1 cellular context compared by ENCODE assay signal in the genomic region with DNA sequence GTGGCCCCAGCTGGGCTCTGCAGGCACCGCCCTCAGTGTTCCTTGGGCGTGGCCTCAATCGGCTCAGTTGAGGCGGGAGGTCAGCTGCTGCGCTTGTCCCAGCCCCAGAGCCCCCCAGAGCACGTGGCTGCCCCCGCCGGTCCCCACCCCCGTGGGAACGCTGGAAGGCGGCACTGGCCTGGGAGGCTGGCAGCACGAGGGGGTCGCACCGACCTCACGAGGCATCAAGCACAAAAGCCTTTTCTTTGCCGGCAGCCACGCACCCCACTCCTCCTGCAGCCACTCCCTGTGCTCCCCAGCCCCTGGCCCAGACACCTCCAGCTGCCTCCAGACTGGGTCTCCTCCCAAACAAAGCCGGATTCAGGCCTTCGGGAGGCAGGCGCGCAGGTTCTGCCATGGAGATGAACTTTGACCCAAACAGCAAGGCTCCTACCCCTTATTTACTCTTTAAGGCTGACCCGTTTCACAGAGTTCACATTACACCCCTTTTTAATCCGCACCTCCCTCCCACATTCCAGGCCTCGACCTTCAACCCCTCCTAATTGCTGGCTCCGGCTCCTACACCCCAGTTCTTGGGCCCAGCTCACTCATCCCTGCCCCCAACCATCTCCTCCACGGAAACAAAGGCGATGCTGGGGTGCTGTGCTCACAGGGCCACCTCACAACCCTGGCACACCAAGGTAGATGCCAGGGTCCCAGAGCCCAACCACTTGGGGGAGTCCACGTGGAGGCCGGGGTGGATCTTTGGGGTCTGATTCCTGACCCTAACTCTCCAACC.
TF ChIP-seq lines count a peak whose summit lies in the region.

No MANE protein-coding gene starts in this region.

TF ChIP-seq in HepG2, 621 proteins besides CTCF, POLR2A, EP300 and RAD21 (continued from another document and continues in another):
- no peak for TF ChIP-seq ZNF841 (CRISPR knock-in tag; IDR thresholded peaks at IDR 0.05; ENCODE audit: borderline replicate concordance)
- TF ChIP-seq HOXA3 (CRISPR knock-in tag; IDR thresholded peaks at IDR 0.05): peak; percentile 76
- TF ChIP-seq KLF15 (CRISPR knock-in tag; IDR thresholded peaks at IDR 0.05; ENCODE audit: borderline replicate concordance): 0 out of 2 replicates have a peak, but pooled peaks have one; percentile 12
- TF ChIP-seq, protein P1, sequence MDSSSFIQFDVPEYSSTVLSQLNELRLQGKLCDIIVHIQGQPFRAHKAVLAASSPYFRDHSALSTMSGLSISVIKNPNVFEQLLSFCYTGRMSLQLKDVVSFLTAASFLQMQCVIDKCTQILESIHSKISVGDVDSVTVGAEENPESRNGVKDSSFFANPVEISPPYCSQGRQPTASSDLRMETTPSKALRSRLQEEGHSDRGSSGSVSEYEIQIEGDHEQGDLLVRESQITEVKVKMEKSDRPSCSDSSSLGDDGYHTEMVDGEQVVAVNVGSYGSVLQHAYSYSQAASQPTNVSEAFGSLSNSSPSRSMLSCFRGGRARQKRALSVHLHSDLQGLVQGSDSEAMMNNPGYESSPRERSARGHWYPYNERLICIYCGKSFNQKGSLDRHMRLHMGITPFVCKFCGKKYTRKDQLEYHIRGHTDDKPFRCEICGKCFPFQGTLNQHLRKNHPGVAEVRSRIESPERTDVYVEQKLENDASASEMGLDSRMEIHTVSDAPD (CRISPR knock-in tag; IDR thresholded peaks at IDR 0.05): no peak; the same call in 1 of the 2 replicates
- TF ChIP-seq SOX6 (IDR thresholded peaks at IDR 0.05): no peak
- TF ChIP-seq SOX6 (CRISPR knock-in tag; IDR thresholded peaks at IDR 0.05): peak; percentile 87
- no peak for TF ChIP-seq AGO2 (optimal IDR thresholded peaks at IDR 0.05; ENCODE audit: low read depth, low read length)
- TF ChIP-seq GABPB1 (CRISPR knock-in tag; IDR thresholded peaks at IDR 0.05): peak; percentile 61
- peak; percentile 13; the same call in 1 of the 2 replicates for TF ChIP-seq ZNF468 (CRISPR knock-in tag; IDR thresholded peaks at IDR 0.05)
- TF ChIP-seq ARNTL (CRISPR knock-in tag; IDR thresholded peaks at IDR 0.05): peak; percentile 88
- 0 out of 2 replicates have a peak, but pooled peaks have one; percentile 66 for TF ChIP-seq ZFYVE20 (CRISPR knock-in tag; IDR thresholded peaks at IDR 0.05; ENCODE audit: borderline replicate concordance, low read depth)
- peak; percentile 77; the same call in 1 of the 2 replicates for TF ChIP-seq ZNF598 (CRISPR knock-in tag; IDR thresholded peaks at IDR 0.05; ENCODE audit: borderline replicate concordance)
- peak; percentile 56; the same call in 1 of the 2 replicates for TF ChIP-seq RBFOX2 (IDR thresholded peaks at IDR 0.05; ENCODE audit: low read depth, low read length)
- TF ChIP-seq TBX3 (IDR thresholded peaks at IDR 0.05; ENCODE audit: borderline replicate concordance): peak; percentile 69; the same call in 1 of the 2 replicates
- TF ChIP-seq ZNF251 (CRISPR knock-in tag; IDR thresholded peaks at IDR 0.05): no peak; the same call in 1 of the 2 replicates
- TF ChIP-seq, protein P2, sequence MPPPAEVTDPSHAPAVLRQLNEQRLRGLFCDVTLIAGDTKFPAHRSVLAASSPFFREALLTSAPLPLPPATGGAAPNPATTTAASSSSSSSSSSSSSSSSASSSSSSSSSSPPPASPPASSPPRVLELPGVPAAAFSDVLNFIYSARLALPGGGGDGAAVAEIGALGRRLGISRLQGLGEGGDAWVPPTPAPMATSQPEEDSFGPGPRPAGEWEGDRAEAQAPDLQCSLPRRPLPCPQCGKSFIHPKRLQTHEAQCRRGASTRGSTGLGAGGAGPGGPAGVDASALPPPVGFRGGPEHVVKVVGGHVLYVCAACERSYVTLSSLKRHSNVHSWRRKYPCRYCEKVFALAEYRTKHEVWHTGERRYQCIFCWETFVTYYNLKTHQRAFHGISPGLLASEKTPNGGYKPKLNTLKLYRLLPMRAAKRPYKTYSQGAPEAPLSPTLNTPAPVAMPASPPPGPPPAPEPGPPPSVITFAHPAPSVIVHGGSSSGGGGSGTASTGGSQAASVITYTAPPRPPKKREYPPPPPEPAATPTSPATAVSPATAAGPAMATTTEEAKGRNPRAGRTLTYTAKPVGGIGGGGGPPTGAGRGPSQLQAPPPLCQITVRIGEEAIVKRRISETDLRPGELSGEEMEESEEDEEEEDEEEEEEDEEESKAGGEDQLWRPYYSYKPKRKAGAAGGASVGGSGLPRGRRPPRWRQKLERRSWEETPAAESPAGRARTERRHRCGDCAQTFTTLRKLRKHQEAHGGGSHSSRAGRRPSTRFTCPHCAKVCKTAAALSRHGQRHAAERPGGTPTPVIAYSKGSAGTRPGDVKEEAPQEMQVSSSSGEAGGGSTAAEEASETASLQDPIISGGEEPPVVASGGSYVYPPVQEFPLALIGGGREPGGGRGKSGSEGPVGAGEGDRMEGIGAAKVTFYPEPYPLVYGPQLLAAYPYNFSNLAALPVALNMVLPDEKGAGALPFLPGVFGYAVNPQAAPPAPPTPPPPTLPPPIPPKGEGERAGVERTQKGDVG (CRISPR knock-in tag; IDR thresholded peaks at IDR 0.05; ENCODE audit: borderline replicate concordance): peak; percentile 94; the same call in 1 of the 2 replicates
- peak; percentile 48; the same call in 1 of the 2 replicates for TF ChIP-seq KAT7 (CRISPR knock-in tag; IDR thresholded peaks at IDR 0.05; ENCODE audit: borderline replicate concordance)
- no peak for TF ChIP-seq MIER2 (CRISPR knock-in tag; IDR thresholded peaks at IDR 0.05)
- peak; percentile 39 for TF ChIP-seq ZNF501 (CRISPR knock-in tag; IDR thresholded peaks at IDR 0.05)
- TF ChIP-seq ERF (CRISPR knock-in tag; IDR thresholded peaks at IDR 0.05): peak; percentile 64; the same call in 1 of the 2 replicates
- peak; percentile 19; the same call in 1 of the 2 replicates for TF ChIP-seq ZNF362 (CRISPR knock-in tag; IDR thresholded peaks at IDR 0.05; ENCODE audit: borderline replicate concordance)
- peak; percentile 80; the same call in 1 of the 2 replicates for TF ChIP-seq NKX3-1 (CRISPR knock-in tag; IDR thresholded peaks at IDR 0.05)
- TF ChIP-seq, protein P3, sequence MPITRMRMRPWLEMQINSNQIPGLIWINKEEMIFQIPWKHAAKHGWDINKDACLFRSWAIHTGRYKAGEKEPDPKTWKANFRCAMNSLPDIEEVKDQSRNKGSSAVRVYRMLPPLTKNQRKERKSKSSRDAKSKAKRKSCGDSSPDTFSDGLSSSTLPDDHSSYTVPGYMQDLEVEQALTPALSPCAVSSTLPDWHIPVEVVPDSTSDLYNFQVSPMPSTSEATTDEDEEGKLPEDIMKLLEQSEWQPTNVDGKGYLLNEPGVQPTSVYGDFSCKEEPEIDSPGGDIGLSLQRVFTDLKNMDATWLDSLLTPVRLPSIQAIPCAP (CRISPR knock-in tag; IDR thresholded peaks at IDR 0.05; ENCODE audit: low read depth): no peak
- TF ChIP-seq, protein P4, sequence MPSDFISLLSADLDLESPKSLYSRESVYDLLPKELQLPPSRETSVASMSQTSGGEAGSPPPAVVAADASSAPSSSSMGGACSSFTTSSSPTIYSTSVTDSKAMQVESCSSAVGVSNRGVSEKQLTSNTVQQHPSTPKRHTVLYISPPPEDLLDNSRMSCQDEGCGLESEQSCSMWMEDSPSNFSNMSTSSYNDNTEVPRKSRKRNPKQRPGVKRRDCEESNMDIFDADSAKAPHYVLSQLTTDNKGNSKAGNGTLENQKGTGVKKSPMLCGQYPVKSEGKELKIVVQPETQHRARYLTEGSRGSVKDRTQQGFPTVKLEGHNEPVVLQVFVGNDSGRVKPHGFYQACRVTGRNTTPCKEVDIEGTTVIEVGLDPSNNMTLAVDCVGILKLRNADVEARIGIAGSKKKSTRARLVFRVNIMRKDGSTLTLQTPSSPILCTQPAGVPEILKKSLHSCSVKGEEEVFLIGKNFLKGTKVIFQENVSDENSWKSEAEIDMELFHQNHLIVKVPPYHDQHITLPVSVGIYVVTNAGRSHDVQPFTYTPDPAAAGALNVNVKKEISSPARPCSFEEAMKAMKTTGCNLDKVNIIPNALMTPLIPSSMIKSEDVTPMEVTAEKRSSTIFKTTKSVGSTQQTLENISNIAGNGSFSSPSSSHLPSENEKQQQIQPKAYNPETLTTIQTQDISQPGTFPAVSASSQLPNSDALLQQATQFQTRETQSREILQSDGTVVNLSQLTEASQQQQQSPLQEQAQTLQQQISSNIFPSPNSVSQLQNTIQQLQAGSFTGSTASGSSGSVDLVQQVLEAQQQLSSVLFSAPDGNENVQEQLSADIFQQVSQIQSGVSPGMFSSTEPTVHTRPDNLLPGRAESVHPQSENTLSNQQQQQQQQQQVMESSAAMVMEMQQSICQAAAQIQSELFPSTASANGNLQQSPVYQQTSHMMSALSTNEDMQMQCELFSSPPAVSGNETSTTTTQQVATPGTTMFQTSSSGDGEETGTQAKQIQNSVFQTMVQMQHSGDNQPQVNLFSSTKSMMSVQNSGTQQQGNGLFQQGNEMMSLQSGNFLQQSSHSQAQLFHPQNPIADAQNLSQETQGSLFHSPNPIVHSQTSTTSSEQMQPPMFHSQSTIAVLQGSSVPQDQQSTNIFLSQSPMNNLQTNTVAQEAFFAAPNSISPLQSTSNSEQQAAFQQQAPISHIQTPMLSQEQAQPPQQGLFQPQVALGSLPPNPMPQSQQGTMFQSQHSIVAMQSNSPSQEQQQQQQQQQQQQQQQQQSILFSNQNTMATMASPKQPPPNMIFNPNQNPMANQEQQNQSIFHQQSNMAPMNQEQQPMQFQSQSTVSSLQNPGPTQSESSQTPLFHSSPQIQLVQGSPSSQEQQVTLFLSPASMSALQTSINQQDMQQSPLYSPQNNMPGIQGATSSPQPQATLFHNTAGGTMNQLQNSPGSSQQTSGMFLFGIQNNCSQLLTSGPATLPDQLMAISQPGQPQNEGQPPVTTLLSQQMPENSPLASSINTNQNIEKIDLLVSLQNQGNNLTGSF (CRISPR knock-in tag; IDR thresholded peaks at IDR 0.05): no peak
- TF ChIP-seq MBD4 (IDR thresholded peaks at IDR 0.05; ENCODE audit: borderline replicate concordance, low read length): no peak
- TF ChIP-seq ISL2 (CRISPR knock-in tag; IDR thresholded peaks at IDR 0.05): peak; percentile 87
- peak; percentile 95 for TF ChIP-seq ZNF788 (CRISPR knock-in tag; IDR thresholded peaks at IDR 0.05; ENCODE audit: borderline replicate concordance)
- 0 out of 2 replicates have a peak, but pooled peaks have one; percentile 62 for TF ChIP-seq YEATS4 (CRISPR knock-in tag; IDR thresholded peaks at IDR 0.05; ENCODE audit: borderline replicate concordance)
- TF ChIP-seq HNF4G (IDR thresholded peaks at IDR 0.05; ENCODE audit: borderline replicate concordance, low read depth, low read length): peak; percentile 98
- peak; percentile 96; the same call in 1 of the 2 replicates for TF ChIP-seq HNF4G (CRISPR knock-in tag; IDR thresholded peaks at IDR 0.05; ENCODE audit: borderline replicate concordance, low read depth)
- TF ChIP-seq ZNF407 (CRISPR knock-in tag; IDR thresholded peaks at IDR 0.05; ENCODE audit: not compliant biosample characterization): peak; percentile 89
